In genomic region chr3:106336619-106337018, GRCh38 we compare ENCODE assay signal across 14 cellular contexts.
"Had no signal": no experiment of that assay in that cellular context is flagged by ENCODE, and none has a peak within 500 bp of the region (broad histone marks: within the 10 kb centered on the region; RNA-seq: fewer than 3 reads in every experiment).

No MANE protein-coding gene starts in this region.

- H3K4me3 Mint-ChIP-seq: activated naive CD4-positive, alpha-beta T cell treated with anti-CD3 and anti-CD28 coated beads, Interleukin-2, amount 50 U/mL, for 24 hours; stimulated activated memory B cell treated with anti-CD40 and anti-IgM and Interleukin-4, amounts not matched to agents 10 μg/mL and 1 μg/mL and 100 μg/mL, for 72 hours had no signal

- H3K27me3 Mint-ChIP-seq: activated naive CD4-positive, alpha-beta T cell treated with anti-CD3 and anti-CD28 coated beads, Interleukin-2, amount 50 U/mL, for 24 hours; progenitor cell of endocrine pancreas; stimulated activated memory B cell treated with anti-CD40 and anti-IgM and Interleukin-4, amounts not matched to agents 10 μg/mL and 1 μg/mL and 100 μg/mL, for 72 hours had no signal

- H3K36me3 Mint-ChIP-seq: activated naive CD4-positive, alpha-beta T cell treated with anti-CD3 and anti-CD28 coated beads, Interleukin-2, amount 50 U/mL, for 24 hours; stimulated activated memory B cell treated with anti-CD40 and anti-IgM and Interleukin-4, amounts not matched to agents 10 μg/mL and 1 μg/mL and 100 μg/mL, for 72 hours had no signal

- H3K9me3 Mint-ChIP-seq: immature natural killer cell; stimulated activated memory B cell treated with anti-CD40 and anti-IgM and Interleukin-4, amounts not matched to agents 10 μg/mL and 1 μg/mL and 100 μg/mL, for 72 hours had no signal

- ATAC-seq: foreskin keratinocyte; left cardiac atrium; lower lobe of right lung; right cardiac atrium; stimulated activated memory B cell treated with anti-CD40 and anti-IgM and Interleukin-4, amounts not matched to agents 10 μg/mL and 1 μg/mL and 100 μg/mL, for 72 hours had no signal

- DNase-seq: anterior cingulate cortex, esophagus squamous epithelium, immature natural killer cell, left cardiac atrium, lower lobe of right lung, midbrain, nucleus accumbens, right cardiac atrium, SJCRH30, T-helper 9 cell had no signal

- H3K27ac Mint-ChIP-seq: immature natural killer cell; progenitor cell of endocrine pancreas; stimulated activated memory B cell treated with anti-CD40 and anti-IgM and Interleukin-4, amounts not matched to agents 10 μg/mL and 1 μg/mL and 100 μg/mL, for 72 hours had no signal
